ENCODE assay signal across 22 cellular contexts in the genomic region with DNA sequence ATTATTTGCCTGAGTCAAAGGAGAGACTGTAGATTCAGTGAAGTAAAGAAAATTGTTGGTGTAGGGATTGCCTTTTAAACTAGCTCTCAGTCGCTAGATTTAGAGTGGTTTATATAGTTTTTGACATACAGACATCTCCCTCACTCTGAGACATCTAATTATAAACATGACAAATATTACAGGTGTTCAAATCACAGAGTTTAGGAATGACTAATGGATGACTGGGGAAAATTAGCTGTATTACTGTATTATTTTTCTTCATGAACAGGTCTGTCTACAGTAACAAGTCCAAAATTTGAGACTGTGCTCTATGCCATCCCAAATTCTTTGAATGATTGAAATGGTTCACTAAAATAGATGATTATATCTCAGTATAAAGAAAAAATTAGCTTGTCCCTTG. TPM values are rescaled to one million over a fixed set of nuclear protein-coding genes. Genes with fewer than 3 reads are reported as not detected.
"Had no signal": no experiment of that assay in that cellular context is flagged by ENCODE, and none has a peak within 500 bp of the region (broad histone marks: within the 10 kb centered on the region; RNA-seq: fewer than 3 reads in every experiment).

No MANE protein-coding gene starts in this region.

- DNase-seq: islet precursor cell; left ventricle myocardium inferior; midbrain; mucosa of descending colon; naive thymus-derived CD4-positive, alpha-beta T cell; ovary; right lobe of liver; stimulated activated CD4-positive, alpha-beta T cell treated with anti-CD3 and anti-CD28 coated beads, Interleukin-12 subunit alpha, Interleukin-12 subunit beta, amount 100 ng/mL, for 4 hours; stimulated activated CD4-positive, alpha-beta T cell treated with anti-CD3 and anti-CD28 coated beads, Interleukin-15, amount 100 ng/mL, for 24 hours; stimulated activated CD4-positive, alpha-beta T cell treated with anti-CD3 and anti-CD28 coated beads, Interleukin-2, amount 100 ng/mL, for 24 hours; stimulated activated CD4-positive, alpha-beta T cell treated with anti-CD3 and anti-CD28 coated beads, Interleukin-4, amount 100 ng/mL, for 1 hour; stimulated activated naive B cell treated with anti-CD40 and anti-IgM and Interleukin-4, amounts not matched to agents 10 μg/mL and 1 μg/mL and 100 μg/mL, for 72 hours; stimulated activated naive CD8-positive, alpha-beta T cell treated with anti-CD3 and anti-CD28 coated beads, Interleukin-15, Interleukin-2, amounts not matched to agents 100 U/mL and 50 U/mL, for 24 hours; stomach; testis; thyroid gland; trophoblast cell; upper lobe of right lung had no signal

- H3K4me3 ChIP-seq: left ventricle myocardium inferior, lung, mucosa of descending colon, ovary, right atrium auricular region, right lobe of liver, skin epidermis, stomach, testis, thyroid gland, upper lobe of right lung had no signal

- H3K4me1 ChIP-seq: right atrium auricular region, right lobe of liver, stomach, testis, upper lobe of right lung had no signal

- H3K9me3 ChIP-seq: mucosa of descending colon, ovary, right atrium auricular region, right lobe of liver, stomach, testis, thyroid gland, upper lobe of right lung had no signal

- H3K27me3 ChIP-seq: ovary, right atrium auricular region, right lobe of liver, stomach, testis, thyroid gland, upper lobe of right lung had no signal

- H3K27ac ChIP-seq: left ventricle myocardium inferior, ovary, right atrium auricular region, right lobe of liver, skin epidermis, stomach, testis, thyroid gland, upper lobe of right lung had no signal

- H3K36me3 ChIP-seq: left ventricle myocardium inferior, ovary, right atrium auricular region, right lobe of liver, stomach, thyroid gland, upper lobe of right lung had no signal

- ATAC-seq: mucosa of descending colon; naive thymus-derived CD4-positive, alpha-beta T cell; natural killer cell treated with Interleukin-12 subunit alpha and Interleukin-12 subunit beta and Interleukin-15 and Interleukin-18, amount 100 ng/mL, for 72 hours; right lobe of liver; stimulated activated naive CD8-positive, alpha-beta T cell treated with anti-CD3 and anti-CD28 coated beads, Interleukin-15, Interleukin-2, amounts not matched to agents 100 U/mL and 50 U/mL, for 24 hours; upper lobe of right lung had no signal

RNA-seq across cellular contexts. Expression of a gene that starts 40.0 kb away (rescaled TPM):
- total RNA-seq: natural killer cell treated with Interleukin-12 subunit alpha and Interleukin-12 subunit beta and Interleukin-15 and Interleukin-18, amount 100 ng/mL, for 72 hours had no signal
